In genomic region chr16:88667496-88667895, GRCh38 we compare ENCODE assay signal across 18 cellular contexts. TPM values are rescaled to one million over a fixed set of nuclear protein-coding genes. Genes with fewer than 3 reads are reported as not detected.
"Had no signal": no experiment of that assay in that cellular context is flagged by ENCODE, and none has a peak within 500 bp of the region (broad histone marks: within the 10 kb centered on the region; RNA-seq: fewer than 3 reads in every experiment).

No MANE protein-coding gene starts in this region.

- H3K4me3 ChIP-seq: breast epithelium, spleen, tibial nerve had no signal

- H3K27ac ChIP-seq: breast epithelium, spleen, tibial nerve had no signal

- DNase-seq: activated CD4-positive, alpha-beta T cell treated with anti-CD3 and anti-CD28 coated beads, Interleukin-2, amount 50 U/mL, for 48 hours; activated CD4-positive, CD25-positive, alpha-beta regulatory T cell treated with anti-CD3 and anti-CD28 coated beads, Interleukin-2, amount 50 U/mL, for 72 hours; activated gamma-delta T cell treated with Interleukin-2 at 50 U/mL for 16 hours; activated naive CD8-positive, alpha-beta T cell treated with anti-CD3 and anti-CD28 coated beads for 36 hours; activated T-cell treated with anti-CD3 and anti-CD28 coated beads, Interleukin-2, amount 50 U/mL, for 72 hours; naive B cell; occipital lobe; spleen; stimulated activated CD4-positive, alpha-beta T cell treated with anti-CD3 and anti-CD28 coated beads, Interleukin-2, amount 100 ng/mL, for 24 hours; stimulated activated naive B cell treated with anti-CD40 and anti-IgM and Interleukin-4, amounts not matched to agents 10 μg/mL and 1 μg/mL and 100 μg/mL, for 72 hours; T-cell had no signal

- H3K36me3 Mint-ChIP-seq: naive B cell had no signal

- ATAC-seq: activated T-cell treated with anti-CD3 and anti-CD28 coated beads, Interleukin-2, amount 50 U/mL, for 72 hours; sciatic nerve; stimulated activated naive B cell treated with anti-CD40 and anti-IgM and Interleukin-4, amounts not matched to agents 10 μg/mL and 1 μg/mL and 100 μg/mL, for 72 hours; T-cell had no signal

- H3K27me3 Mint-ChIP-seq: activated naive CD8-positive, alpha-beta T cell treated with anti-CD3 and anti-CD28 coated beads for 36 hours; naive B cell; stimulated activated naive B cell treated with anti-CD40 and anti-IgM and Interleukin-4, amounts not matched to agents 10 μg/mL and 1 μg/mL and 100 μg/mL, for 72 hours; T-cell had no signal

- H3K27ac Mint-ChIP-seq: activated naive CD8-positive, alpha-beta T cell treated with anti-CD3 and anti-CD28 coated beads for 36 hours; activated T-cell treated with anti-CD3 and anti-CD28 coated beads, Interleukin-2, amount 50 U/mL, for 72 hours; stimulated activated naive B cell treated with anti-CD40 and anti-IgM and Interleukin-4, amounts not matched to agents 10 μg/mL and 1 μg/mL and 100 μg/mL, for 72 hours; T-cell had no signal

- H3K9me3 ChIP-seq: breast epithelium, spleen, tibial nerve had no signal

- H3K4me1 ChIP-seq: breast epithelium had no signal

- H3K9me3 Mint-ChIP-seq: activated T-cell treated with anti-CD3 and anti-CD28 coated beads, Interleukin-2, amount 50 U/mL, for 72 hours; naive B cell; stimulated activated naive B cell treated with anti-CD40 and anti-IgM and Interleukin-4, amounts not matched to agents 10 μg/mL and 1 μg/mL and 100 μg/mL, for 72 hours; T-cell had no signal

- H3K27me3 ChIP-seq: breast epithelium, spleen, tibial nerve had no signal

- H3K36me3 ChIP-seq: breast epithelium had no signal

- H3K4me3 Mint-ChIP-seq: activated naive CD8-positive, alpha-beta T cell treated with anti-CD3 and anti-CD28 coated beads for 36 hours; activated T-cell treated with anti-CD3 and anti-CD28 coated beads, Interleukin-2, amount 50 U/mL, for 72 hours; naive B cell; stimulated activated naive B cell treated with anti-CD40 and anti-IgM and Interleukin-4, amounts not matched to agents 10 μg/mL and 1 μg/mL and 100 μg/mL, for 72 hours; T-cell had no signal

RNA-seq across cellular contexts. Expression of gene IL17C, which starts 29.1 kb away (rescaled TPM):
- total RNA-seq: activated naive CD8-positive, alpha-beta T cell treated with anti-CD3 and anti-CD28 coated beads for 36 hours; breast epithelium; fibroblast of lung; liver; occipital lobe; pulmonary artery endothelial cell; sciatic nerve; subcutaneous adipose tissue; tibial nerve had no signal
